9 cellular contexts compared by ENCODE assay signal in genomic region chr9:126301985-126302603, GRCh38. TPM values are rescaled to one million over a fixed set of nuclear protein-coding genes. Genes with fewer than 3 reads are reported as not detected.
DNase-seq lines count a peak whose midpoint lies in the region; ATAC-seq and TF ChIP-seq lines count a peak whose summit lies in the region.
"Had no signal": no experiment of that assay in that cellular context is flagged by ENCODE, and none has a peak within 500 bp of the region (broad histone marks: within the 10 kb centered on the region; RNA-seq: fewer than 3 reads in every experiment).

No MANE protein-coding gene starts in this region.

- H3K9me3 Mint-ChIP-seq in neural progenitor cell, result no peaks in the 10 kb centered on the region
- H3K9me3 Mint-ChIP-seq: IgD-negative memory B cell had no signal

- H3K4me2 ChIP-seq in neural progenitor cell, result no peak overlapping the region

- no peaks in the 10 kb centered on the region for H3K9me3 ChIP-seq in neural progenitor cell (ENCODE audit: low read depth)

- DNase-seq in CD1c-positive myeloid dendritic cell (ENCODE audit: extremely low spot score) (peak; percentile 68), HFF-Myc (ENCODE audit: extremely low read depth, low read depth) (peak; percentile 24), NOMO-1 treated with DMSO at 0.1 percent for 48 hours (lab: John Stamatoyannopoulos, UW; ENCODE audit: unreplicated experiment) (peak; percentile 38), fibroblast of pulmonary artery (ENCODE audit: low read depth) (peak; percentile 66), neural progenitor cell (ENCODE audit: low spot score) (peak; percentile 81)
- peak; percentile 34 to 41 for DNase-seq in activated T-cell treated with anti-CD3 and anti-CD28 coated beads, Interleukin-2, amount 50 U/mL, for 48 hours

- H3K79me2 ChIP-seq in neural progenitor cell (ENCODE audit: low read depth), result no peaks in the 10 kb centered on the region

- H3K4me3 ChIP-seq in HFF-Myc (replicated peaks; ENCODE audit: low read depth, low read length), result no peak overlapping the region
- H3K4me3 ChIP-seq in fibroblast of pulmonary artery (replicated peaks; ENCODE audit: low read depth, low read length), result no peak overlapping the region
- no peak overlapping the region for H3K4me3 ChIP-seq in neural progenitor cell

- H2AFZ ChIP-seq in neural progenitor cell (replicated peaks), result no peak overlapping the region

- no peaks in the 10 kb centered on the region for H4K20me1 ChIP-seq in neural progenitor cell (ENCODE audit: low read depth)

- H3K4me1 Mint-ChIP-seq in neural progenitor cell, result peaks cover 18% of the 10 kb centered on the region

- no peaks in the 10 kb centered on the region for H3F3A ChIP-seq in neural progenitor cell (ENCODE audit: low read depth)

- H3K27ac ChIP-seq in neural progenitor cell, result no peak overlapping the region

- H3K36me3 Mint-ChIP-seq in neural progenitor cell, result no peaks in the 10 kb centered on the region
- H3K36me3 Mint-ChIP-seq: IgD-negative memory B cell had no signal

- H3K27me3 ChIP-seq in neural progenitor cell, result no peaks in the 10 kb centered on the region

- no peaks in the 10 kb centered on the region for H3K36me3 ChIP-seq in neural progenitor cell

- no peak overlapping the region for H3K9ac ChIP-seq in neural progenitor cell

- H3K27ac Mint-ChIP-seq in neural progenitor cell, result no peak overlapping the region
- H3K27ac Mint-ChIP-seq: IgD-negative memory B cell had no signal

- TF ChIP-seq CTCF in HFF-Myc (IDR thresholded peaks at IDR 0.05; ENCODE audit: low read depth, low read length, missing control alignments), result peak; percentile 80
- TF ChIP-seq CTCF in fibroblast of pulmonary artery (IDR thresholded peaks at IDR 0.05; ENCODE audit: low read length, missing control alignments), result peak; percentile 83
- peak; percentile 83 for TF ChIP-seq CTCF in neural progenitor cell (IDR thresholded peaks at IDR 0.05)

- no peak overlapping the region for H3K4me3 Mint-ChIP-seq in neural progenitor cell
- H3K4me3 Mint-ChIP-seq: IgD-negative memory B cell had no signal

- H3K4me1 ChIP-seq in neural progenitor cell, result peaks cover 8% of the 10 kb centered on the region

- no peak for ATAC-seq in HG02763 (IDR thresholded peaks at IDR 0.05; ENCODE audit: unreplicated experiment)
- no peak for ATAC-seq in GM18511 (IDR thresholded peaks at IDR 0.05; ENCODE audit: unreplicated experiment)

- peaks cover 9% of the 10 kb centered on the region for H3K27me3 Mint-ChIP-seq in neural progenitor cell (ENCODE audit: insufficient read depth, low read depth)

RNA-seq across cellular contexts. Expression of gene MVB12B, which starts 24.5 kb away (rescaled TPM):
- 16.1 and 18.4 TPM in 2 replicates for total RNA-seq in neural progenitor cell (ENCODE audit: low replicate concordance)

Comparison
In these comparisons a context has a peak if more than half of its experiments do, and no peak if none do; other contexts are left out.
1. DNase-seq: peak in every context shown above with its lines; median percentile 81 in neural progenitor cell; 68 in CD1c-positive myeloid dendritic cell; 66 in fibroblast of pulmonary artery; 38 in NOMO-1 treated with DMSO at 0.1 percent for 48 hours; 38 in activated T-cell treated with anti-CD3 and anti-CD28 coated beads, Interleukin-2, amount 50 U/mL, for 48 hours; 24 in HFF-Myc.